16 cellular contexts compared by ENCODE assay signal in the genomic region with DNA sequence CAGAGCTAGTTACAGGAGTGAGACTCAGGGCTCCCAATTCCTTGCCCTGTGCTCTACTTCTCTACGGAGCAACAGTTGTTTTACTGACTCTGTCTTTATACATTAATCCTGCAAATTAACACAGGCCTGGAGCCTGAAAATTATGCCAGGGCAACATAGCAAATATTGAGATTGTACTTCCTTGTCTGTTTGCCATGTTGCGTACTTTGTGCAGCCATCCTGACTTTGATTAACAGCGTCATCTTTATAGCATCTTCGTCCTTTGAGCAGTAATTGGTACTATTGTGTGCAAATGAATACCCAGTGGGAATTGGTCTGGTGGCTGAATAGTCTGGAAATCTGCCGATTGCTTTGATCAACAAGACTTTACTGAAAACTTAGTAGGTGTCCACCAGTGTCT. TPM values are rescaled to one million over a fixed set of nuclear protein-coding genes. Genes with fewer than 3 reads are reported as not detected.
DNase-seq lines count a peak whose midpoint lies in the region; ATAC-seq and TF ChIP-seq lines count a peak whose summit lies in the region.
"Had no signal": no experiment of that assay in that cellular context is flagged by ENCODE, and none has a peak within 500 bp of the region (broad histone marks: within the 10 kb centered on the region; RNA-seq: fewer than 3 reads in every experiment).

No MANE protein-coding gene starts in this region.

- no peak overlapping the region for H3K27ac Mint-ChIP-seq in activated CD8-positive, alpha-beta T cell treated with anti-CD3 and anti-CD28 coated beads for 36 hours
- H3K27ac Mint-ChIP-seq: CD8-positive, alpha-beta T cell; T-helper 1 cell treated with Interleukin-12 subunit alpha and Interleukin-12 subunit beta and Interleukin-4 antibody, amounts not matched to agents 30 μg/mL and 1 μg/mL, for 36 hours had no signal

- no peaks in the 10 kb centered on the region for H3K9me3 Mint-ChIP-seq in activated CD8-positive, alpha-beta T cell treated with anti-CD3 and anti-CD28 coated beads for 36 hours
- H3K9me3 Mint-ChIP-seq: CD8-positive, alpha-beta T cell; T-helper 1 cell treated with Interleukin-12 subunit alpha and Interleukin-12 subunit beta and Interleukin-4 antibody, amounts not matched to agents 30 μg/mL and 1 μg/mL, for 36 hours had no signal

- POLR2A ChIA-PET in HEK293 (lab: Yijun Ruan, JAX) = no interaction called here
- POLR2A ChIA-PET in activated CD8-positive, alpha-beta T cell treated with anti-CD3 and anti-CD28 coated beads for 36 hours (lab: Charles Lee) = no interaction called here

- no peaks in the 10 kb centered on the region for H3K4me1 Mint-ChIP-seq in activated CD8-positive, alpha-beta T cell treated with anti-CD3 and anti-CD28 coated beads for 36 hours (ENCODE audit: low read depth)

- H3K9me3 ChIP-seq in HEK293 (ENCODE audit: control insufficient read depth, insufficient read depth, low read depth, low read length) (no peaks in the 10 kb centered on the region), prostate gland (no peaks in the 10 kb centered on the region)
- H3K9me3 ChIP-seq: A549 had no signal

- DNase-seq in NCI-H2081 (lab: John Stamatoyannopoulos, UW) = peak; percentile 17 to 68
- DNase-seq in NCI-H2081 treated with DMSO at 0.1 percent for 48 hours (lab: John Stamatoyannopoulos, UW) = no peak
- peak; percentile 8 for DNase-seq in prostate gland (ENCODE audit: low spot score)
- no peak for DNase-seq in activated CD8-positive, alpha-beta T cell treated with anti-CD3 and anti-CD28 coated beads for 36 hours
- no peak for DNase-seq in NCI-H2196 treated with DMSO at 0.1 percent for 48 hours (lab: John Stamatoyannopoulos, UW; ENCODE audit: unreplicated experiment)
- DNase-seq in NCI-H1105 treated with DMSO at 0.1 percent for 48 hours (lab: John Stamatoyannopoulos, UW) = no peak
- DNase-seq: CD8-positive, alpha-beta T cell; KG1; NCI-H187; NCI-H2171; NCI-H82; SJCRH30 had no signal

- ATAC-seq in activated CD8-positive, alpha-beta T cell treated with anti-CD3 and anti-CD28 coated beads for 36 hours = no peak
- ATAC-seq: A549; CD8-positive, alpha-beta T cell had no signal

- H3K27me3 ChIP-seq in prostate gland (replicated peaks; ENCODE audit: insufficient read depth) = no peaks in the 10 kb centered on the region
- H3K27me3 ChIP-seq: SJCRH30 had no signal

- no peak for TF ChIP-seq POLR2A in prostate gland (IDR thresholded peaks at IDR 0.05)

- WGBS in prostate gland = 52% methylated on average over 5 of the region's 5 CpGs

- CTCF ChIA-PET in HEK293 (lab: Yijun Ruan, JAX) = no interaction called here
- CTCF ChIA-PET in activated CD8-positive, alpha-beta T cell treated with anti-CD3 and anti-CD28 coated beads for 36 hours (lab: Charles Lee) = interaction anchor here (1.0 kb wide), 1 partner anchor 246 kb away, joined by 4 read pairs; no protein-coding TSS in a partner anchor

- H3K36me3 ChIP-seq in HEK293 (ENCODE audit: control insufficient read depth in 2 of 2, insufficient read depth in 1 of 2, low read length in 2 of 2) (no peaks in the 10 kb centered on the region), prostate gland (no peaks in the 10 kb centered on the region)
- H3K36me3 ChIP-seq: SJCRH30 had no signal

- H3K4me3 ChIP-seq in HEK293 (ENCODE audit: low read depth, low read length) = no peak overlapping the region
- H3K4me3 ChIP-seq in prostate gland = no peak overlapping the region
- H3K4me3 ChIP-seq: A549, SJCRH30 had no signal

- H3K36me3 Mint-ChIP-seq in activated CD8-positive, alpha-beta T cell treated with anti-CD3 and anti-CD28 coated beads for 36 hours (ENCODE audit: low read depth) = no peaks in the 10 kb centered on the region
- H3K36me3 Mint-ChIP-seq: CD8-positive, alpha-beta T cell had no signal

- H3K4me1 ChIP-seq in HEK293 (ENCODE audit: control insufficient read depth, insufficient read depth, low read length) = peaks cover 3% of the 10 kb centered on the region
- no peaks in the 10 kb centered on the region for H3K4me1 ChIP-seq in prostate gland (replicated peaks)

- H3K27me3 Mint-ChIP-seq in activated CD8-positive, alpha-beta T cell treated with anti-CD3 and anti-CD28 coated beads for 36 hours = peaks cover 2% of the 10 kb centered on the region

- no peak overlapping the region for H3K27ac ChIP-seq in HEK293 (ENCODE audit: extremely low read depth, low read depth, low read length)
- H3K27ac ChIP-seq in VCaP = peak overlapping the region; percentile 63
- H3K27ac ChIP-seq in prostate gland = no peak overlapping the region
- H3K27ac ChIP-seq: A549, SJCRH30 had no signal

- H3K4me3 Mint-ChIP-seq in activated CD8-positive, alpha-beta T cell treated with anti-CD3 and anti-CD28 coated beads for 36 hours = no peak overlapping the region
- H3K4me3 Mint-ChIP-seq: CD8-positive, alpha-beta T cell; T-helper 1 cell treated with Interleukin-12 subunit alpha and Interleukin-12 subunit beta and Interleukin-4 antibody, amounts not matched to agents 30 μg/mL and 1 μg/mL, for 36 hours had no signal

- no peak for TF ChIP-seq CTCF in HEK293 (tag by site-specific recombination; IDR thresholded peaks at IDR 0.05)
- no peak for TF ChIP-seq CTCF in VCaP (conservative IDR thresholded peaks at IDR 0.05)
- TF ChIP-seq CTCF in prostate gland (IDR thresholded peaks at IDR 0.05) = no peak
- TF ChIP-seq CTCF in activated CD8-positive, alpha-beta T cell treated with anti-CD3 and anti-CD28 coated beads for 36 hours (IDR thresholded peaks at IDR 0.05) = no peak

- intact Hi-C loops in prostate gland (cut with DNase I) = no loop called here
- intact Hi-C loops in activated CD8-positive, alpha-beta T cell treated with anti-CD3 and anti-CD28 coated beads for 36 hours (cut with micrococcal nuclease) = no loop called here

TF ChIP-seq in HEK293, 187 proteins besides CTCF, POLR2A, EP300 and RAD21:
- TF ChIP-seq, protein P1, sequence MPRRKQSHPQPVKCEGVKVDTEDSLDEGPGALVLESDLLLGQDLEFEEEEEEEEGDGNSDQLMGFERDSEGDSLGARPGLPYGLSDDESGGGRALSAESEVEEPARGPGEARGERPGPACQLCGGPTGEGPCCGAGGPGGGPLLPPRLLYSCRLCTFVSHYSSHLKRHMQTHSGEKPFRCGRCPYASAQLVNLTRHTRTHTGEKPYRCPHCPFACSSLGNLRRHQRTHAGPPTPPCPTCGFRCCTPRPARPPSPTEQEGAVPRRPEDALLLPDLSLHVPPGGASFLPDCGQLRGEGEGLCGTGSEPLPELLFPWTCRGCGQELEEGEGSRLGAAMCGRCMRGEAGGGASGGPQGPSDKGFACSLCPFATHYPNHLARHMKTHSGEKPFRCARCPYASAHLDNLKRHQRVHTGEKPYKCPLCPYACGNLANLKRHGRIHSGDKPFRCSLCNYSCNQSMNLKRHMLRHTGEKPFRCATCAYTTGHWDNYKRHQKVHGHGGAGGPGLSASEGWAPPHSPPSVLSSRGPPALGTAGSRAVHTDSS (tag by site-specific recombination; IDR thresholded peaks at IDR 0.05) = no peak
- peak; percentile 54 for TF ChIP-seq SCRT2 (tag by site-specific recombination; IDR thresholded peaks at IDR 0.05)
- TF ChIP-seq ZFHX2 (tag by site-specific recombination; conservative IDR thresholded peaks at IDR 0.05) = no peak

RNA-seq across cellular contexts. Expression of a gene that starts 15.1 kb away (rescaled TPM):
- 1 to 10 TPM; 3.6 to 9.9 TPM for total RNA-seq in prostate gland
- total RNA-seq in activated CD8-positive, alpha-beta T cell treated with anti-CD3 and anti-CD28 coated beads for 36 hours = 1 to 10 TPM; 1.2 to 1.4 TPM

Comparison
In these comparisons a context has a peak if more than half of its experiments do, and no peak if none do; other contexts are left out.
1. DNase-seq: peak in NCI-H2081 (2 of 2) and prostate gland (single experiment); none in NCI-H2081 treated with DMSO at 0.1 percent for 48 hours (single experiment), activated CD8-positive, alpha-beta T cell treated with anti-CD3 and anti-CD28 coated beads for 36 hours (single experiment), NCI-H2196 treated with DMSO at 0.1 percent for 48 hours (single experiment) and NCI-H1105 treated with DMSO at 0.1 percent for 48 hours (single experiment).